Comparison of ENCODE assay signal across 1 cellular context in the genomic region with DNA sequence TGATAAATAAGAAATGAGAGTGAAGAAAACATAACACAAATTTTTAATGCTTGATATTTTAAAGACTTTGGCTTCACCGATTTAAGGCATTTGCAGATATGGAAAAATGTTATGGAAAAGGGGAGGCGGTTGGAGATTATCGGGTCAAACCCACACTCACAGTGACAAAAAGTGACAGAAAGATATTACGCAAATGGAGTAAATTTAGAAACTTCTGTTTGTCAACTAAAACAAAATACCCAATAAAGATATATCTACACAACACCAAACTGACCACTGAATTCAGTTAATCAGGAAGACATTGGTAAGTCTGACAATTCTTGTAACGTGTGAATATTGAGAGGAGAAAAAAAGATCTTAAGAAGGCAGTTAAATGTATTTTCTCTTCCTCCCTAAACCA.
TF ChIP-seq lines count a peak whose summit lies in the region.

No MANE protein-coding gene starts in this region.

TF ChIP-seq in K562, 482 proteins besides CTCF, POLR2A, EP300 and RAD21 (continued from another document):
- TF ChIP-seq, protein P1, sequence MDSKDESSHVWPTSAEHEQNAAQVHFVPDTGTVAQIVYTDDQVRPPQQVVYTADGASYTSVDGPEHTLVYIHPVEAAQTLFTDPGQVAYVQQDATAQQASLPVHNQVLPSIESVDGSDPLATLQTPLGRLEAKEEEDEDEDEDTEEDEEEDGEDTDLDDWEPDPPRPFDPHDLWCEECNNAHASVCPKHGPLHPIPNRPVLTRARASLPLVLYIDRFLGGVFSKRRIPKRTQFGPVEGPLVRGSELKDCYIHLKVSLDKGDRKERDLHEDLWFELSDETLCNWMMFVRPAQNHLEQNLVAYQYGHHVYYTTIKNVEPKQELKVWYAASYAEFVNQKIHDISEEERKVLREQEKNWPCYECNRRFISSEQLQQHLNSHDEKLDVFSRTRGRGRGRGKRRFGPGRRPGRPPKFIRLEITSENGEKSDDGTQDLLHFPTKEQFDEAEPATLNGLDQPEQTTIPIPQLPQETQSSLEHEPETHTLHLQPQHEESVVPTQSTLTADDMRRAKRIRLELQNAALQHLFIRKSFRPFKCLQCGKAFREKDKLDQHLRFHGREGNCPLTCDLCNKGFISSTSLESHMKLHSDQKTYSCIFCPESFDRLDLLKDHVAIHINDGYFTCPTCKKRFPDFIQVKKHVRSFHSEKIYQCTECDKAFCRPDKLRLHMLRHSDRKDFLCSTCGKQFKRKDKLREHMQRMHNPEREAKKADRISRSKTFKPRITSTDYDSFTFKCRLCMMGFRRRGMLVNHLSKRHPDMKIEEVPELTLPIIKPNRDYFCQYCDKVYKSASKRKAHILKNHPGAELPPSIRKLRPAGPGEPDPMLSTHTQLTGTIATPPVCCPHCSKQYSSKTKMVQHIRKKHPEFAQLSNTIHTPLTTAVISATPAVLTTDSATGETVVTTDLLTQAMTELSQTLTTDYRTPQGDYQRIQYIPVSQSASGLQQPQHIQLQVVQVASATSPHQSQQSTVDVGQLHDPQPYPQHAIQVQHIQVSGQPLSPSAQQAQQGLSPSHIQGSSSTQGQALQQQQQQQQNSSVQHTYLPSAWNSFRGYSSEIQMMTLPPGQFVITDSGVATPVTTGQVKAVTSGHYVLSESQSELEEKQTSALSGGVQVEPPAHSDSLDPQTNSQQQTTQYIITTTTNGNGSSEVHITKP (IDR thresholded peaks at IDR 0.05; ENCODE audit: partially characterized antibody), result no peak
- TF ChIP-seq, protein P2, sequence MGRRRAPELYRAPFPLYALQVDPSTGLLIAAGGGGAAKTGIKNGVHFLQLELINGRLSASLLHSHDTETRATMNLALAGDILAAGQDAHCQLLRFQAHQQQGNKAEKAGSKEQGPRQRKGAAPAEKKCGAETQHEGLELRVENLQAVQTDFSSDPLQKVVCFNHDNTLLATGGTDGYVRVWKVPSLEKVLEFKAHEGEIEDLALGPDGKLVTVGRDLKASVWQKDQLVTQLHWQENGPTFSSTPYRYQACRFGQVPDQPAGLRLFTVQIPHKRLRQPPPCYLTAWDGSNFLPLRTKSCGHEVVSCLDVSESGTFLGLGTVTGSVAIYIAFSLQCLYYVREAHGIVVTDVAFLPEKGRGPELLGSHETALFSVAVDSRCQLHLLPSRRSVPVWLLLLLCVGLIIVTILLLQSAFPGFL (CRISPR knock-in tag; IDR thresholded peaks at IDR 0.05), result no peak
